ENCODE assay signal across 23 cellular contexts in the genomic region with DNA sequence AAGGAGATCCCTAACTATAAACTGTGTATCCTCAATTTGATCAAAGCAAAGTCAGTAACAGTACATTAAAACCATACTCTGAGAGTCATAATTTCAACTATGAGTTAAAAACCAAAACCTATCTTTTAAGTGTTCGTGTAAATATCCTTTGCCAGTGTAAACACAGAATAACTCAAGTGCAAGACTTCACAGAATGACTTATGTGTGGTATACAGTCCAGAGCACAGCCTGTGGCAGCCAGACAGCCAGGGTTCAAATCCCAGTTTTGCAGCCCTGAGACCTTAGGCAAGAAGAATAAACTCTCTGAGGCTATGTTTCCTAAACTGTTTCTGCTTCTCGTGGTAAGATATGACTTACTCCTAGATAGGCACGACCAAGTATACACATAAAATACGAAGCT.
"Had no signal": no experiment of that assay in that cellular context is flagged by ENCODE, and none has a peak within 500 bp of the region (broad histone marks: within the 10 kb centered on the region; RNA-seq: fewer than 3 reads in every experiment).

No MANE protein-coding gene starts in this region.

- H3K9me3 ChIP-seq: colonic mucosa, esophagus squamous epithelium, gastrocnemius medialis, gastroesophageal sphincter, heart left ventricle, heart right ventricle had no signal

- H3K36me3 ChIP-seq: colonic mucosa, esophagus squamous epithelium, gastrocnemius medialis, gastroesophageal sphincter, heart left ventricle, heart right ventricle had no signal

- H3K27me3 ChIP-seq: colonic mucosa, dorsolateral prefrontal cortex, esophagus squamous epithelium, foreskin keratinocyte, gastrocnemius medialis, gastroesophageal sphincter, heart left ventricle, heart right ventricle had no signal

- H3K4me1 ChIP-seq: colonic mucosa, esophagus squamous epithelium, foreskin keratinocyte, gastrocnemius medialis, gastroesophageal sphincter, heart left ventricle, heart right ventricle had no signal

- ATAC-seq: effector memory CD8-positive, alpha-beta T cell; esophagus mucosa; foreskin keratinocyte; gastrocnemius medialis; gastroesophageal sphincter; heart left ventricle; heart right ventricle had no signal

- H3K4me3 ChIP-seq: colonic mucosa, coronary artery, dorsolateral prefrontal cortex, esophagus squamous epithelium, gastrocnemius medialis, gastroesophageal sphincter, heart left ventricle, heart right ventricle had no signal

- H3K27ac ChIP-seq: colonic mucosa, coronary artery, dorsolateral prefrontal cortex, epithelial cell of prostate, esophagus squamous epithelium, foreskin keratinocyte, gastrocnemius medialis, gastroesophageal sphincter, heart left ventricle, heart right ventricle had no signal

- DNase-seq: colonic mucosa; cortex of kidney; dermis blood vessel endothelial cell; dorsolateral prefrontal cortex; effector CD4-positive, alpha-beta T cell; effector CD8-positive, alpha-beta T cell; effector memory CD4-positive, alpha-beta T cell; effector memory CD8-positive, alpha-beta T cell; endodermal cell; erythroblast; esophagus squamous epithelium; foreskin fibroblast; foreskin keratinocyte; foreskin melanocyte; gastrocnemius medialis; glutamatergic neuron; head of caudate nucleus; heart left ventricle; heart right ventricle had no signal
